Comparison of ENCODE assay signal across 8 cellular contexts in the genomic region with DNA sequence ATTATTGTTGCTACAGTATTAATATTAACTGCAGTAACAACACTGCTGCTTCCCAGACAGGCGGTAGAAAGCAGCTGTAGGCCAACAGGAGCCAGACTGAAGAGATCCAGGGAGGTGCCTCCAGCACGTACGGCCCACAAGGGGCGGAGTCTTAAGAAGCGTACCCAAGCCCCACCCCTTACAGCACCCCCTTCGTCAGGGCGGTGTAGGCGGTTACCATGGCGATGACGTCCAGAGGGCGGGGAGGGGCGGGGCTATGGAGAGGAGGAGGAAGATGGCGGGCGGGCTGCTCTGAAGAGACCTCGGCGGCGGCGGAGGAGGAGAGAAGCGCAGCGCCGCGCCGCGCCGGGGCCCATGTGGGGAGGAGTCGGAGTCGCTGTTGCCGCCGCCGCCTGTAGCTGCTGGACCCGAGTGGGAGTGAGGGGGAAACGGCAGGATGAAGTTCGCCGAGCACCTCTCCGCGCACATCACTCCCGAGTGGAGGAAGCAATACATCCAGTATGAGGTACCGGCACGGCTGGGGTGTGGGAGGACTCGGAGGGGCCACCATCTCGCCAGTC.
DNase-seq lines count a peak whose midpoint lies in the region; ATAC-seq lines count a peak whose summit lies in the region.

A gene (plus strand): TSS at position 257 of the 560 bp plus-strand sequence. CDS start 180 bp downstream, at position 437.

- peaks cover 9% of the 10 kb centered on the region for H3K27me3 Mint-ChIP-seq in central memory CD8-positive, alpha-beta T cell

- no peaks in the 10 kb centered on the region for H3K9me3 Mint-ChIP-seq in central memory CD8-positive, alpha-beta T cell

- peak; percentile 98 for DNase-seq in AG20443 (ENCODE audit: low spot score)
- DNase-seq in NCI-H446 (lab: John Stamatoyannopoulos, UW), result peak; percentile 98 to 99
- DNase-seq in activated CD4-positive, CD25-positive, alpha-beta regulatory T cell treated with anti-CD3 and anti-CD28 coated beads, Interleukin-2, amount 50 U/mL, for 16 hours (ENCODE audit: low read depth, low spot score), result peak; percentile 93
- peak; percentile 85 to 96 for DNase-seq in central memory CD8-positive, alpha-beta T cell (ENCODE audit: low spot score in 2 of 2)
- DNase-seq in islet precursor cell, result peak; percentile 99
- peak; percentile 97 to 98 (median 98) for DNase-seq in stimulated activated CD4-positive, alpha-beta T cell treated with anti-CD3 and anti-CD28 coated beads, Interleukin-12 subunit alpha, Interleukin-12 subunit beta, amount 100 ng/mL, for 48 hours (ENCODE audit: low read depth in 2 of 3, low spot score in 1 of 3)

- peak; percentile 95 for ATAC-seq in GM19025 (IDR thresholded peaks at IDR 0.05; ENCODE audit: low read depth, unreplicated experiment)
- peak; percentile 98 for ATAC-seq in HG03342 (IDR thresholded peaks at IDR 0.05; ENCODE audit: unreplicated experiment)
- ATAC-seq in central memory CD8-positive, alpha-beta T cell (replicated peaks; ENCODE audit: extremely low read depth, poor library complexity, severe bottlenecking), result peak; percentile 98

- H3K4me1 Mint-ChIP-seq in central memory CD8-positive, alpha-beta T cell, result peaks cover 6% of the 10 kb centered on the region

- peaks cover 4% of the 10 kb centered on the region for H3K36me3 Mint-ChIP-seq in central memory CD8-positive, alpha-beta T cell (ENCODE audit: insufficient read depth)

- no peak within 1 kb of the TSS for H3K27ac Mint-ChIP-seq in central memory CD8-positive, alpha-beta T cell (ENCODE audit: low read depth)

- no peak within 1 kb of the TSS for H3K4me3 Mint-ChIP-seq in central memory CD8-positive, alpha-beta T cell

Comparison
In these comparisons a context has a peak if more than half of its experiments do, and no peak if none do; other contexts are left out.
1. Peak in every context shown above with its lines: DNase-seq and ATAC-seq.